Comparison of ENCODE assay signal across 30 cellular contexts in genomic region chr5:96288845-96289185, GRCh38.
DNase-seq lines count a peak whose midpoint lies in the region; ATAC-seq and TF ChIP-seq lines count a peak whose summit lies in the region.
"Had no signal": no experiment of that assay in that cellular context is flagged by ENCODE, and none has a peak within 500 bp of the region (broad histone marks: within the 10 kb centered on the region; RNA-seq: fewer than 3 reads in every experiment).

No MANE protein-coding gene starts in this region.

- peak overlapping the region; percentile 42 for H3K4me2 ChIP-seq in osteoblast (ENCODE audit: insufficient read depth, low read length)

- H3K36me3 Mint-ChIP-seq in natural killer cell treated with Interleukin-12 subunit alpha and Interleukin-12 subunit beta and Interleukin-15 and Interleukin-18, amount 100 ng/mL, for 72 hours = peaks cover 6% of the 10 kb centered on the region
- H3K36me3 Mint-ChIP-seq: activated CD8-positive, alpha-beta memory T cell treated with anti-CD3 and anti-CD28 coated beads, Interleukin-2, amount 10 ng/mL, durations not matched to agents 7 days and 5 days; immature natural killer cell; mesothelial cell of epicardium; naive thymus-derived CD4-positive, alpha-beta T cell; stimulated activated memory B cell treated with anti-CD40 and anti-IgM and Interleukin-4, amounts not matched to agents 10 μg/mL and 1 μg/mL and 100 μg/mL, for 72 hours had no signal

- peaks cover 4% of the 10 kb centered on the region for H3K9me3 Mint-ChIP-seq in natural killer cell treated with Interleukin-12 subunit alpha and Interleukin-12 subunit beta and Interleukin-15 and Interleukin-18, amount 100 ng/mL, for 72 hours
- H3K9me3 Mint-ChIP-seq: immature natural killer cell had no signal

- no peaks in the 10 kb centered on the region for H4K20me1 ChIP-seq in osteoblast (ENCODE audit: insufficient read depth, low read length)

- DNase-seq in EH (ENCODE audit: low read depth) (peak; percentile 54), RWPE1 (ENCODE audit: low spot score) (peak; percentile 48), fibroblast of gingiva (ENCODE audit: low read depth) (peak; percentile 64), osteoblast (ENCODE audit: insufficient read length, low spot score, missing footprints) (no peak), NCI-H345 treated with DMSO at 0.1 percent for 48 hours (lab: John Stamatoyannopoulos, UW; ENCODE audit: unreplicated experiment) (no peak)
- no peak for DNase-seq in activated CD4-positive, CD25-positive, alpha-beta regulatory T cell treated with anti-CD3 and anti-CD28 coated beads, Interleukin-2, amount 50 U/mL, for 72 hours
- DNase-seq in natural killer cell treated with Interleukin-12 subunit alpha and Interleukin-12 subunit beta and Interleukin-15 and Interleukin-18, amount 100 ng/mL, for 72 hours (ENCODE audit: low spot score) = no peak
- DNase-seq: activated CD4-positive, alpha-beta T cell treated with anti-CD3 and anti-CD28 coated beads, Interleukin-2, amount 50 U/mL, for 1 hour; activated CD8-positive, alpha-beta memory T cell treated with anti-CD3 and anti-CD28 coated beads, Interleukin-2, amount 10 ng/mL, durations not matched to agents 7 days and 5 days; activated naive CD4-positive, alpha-beta T cell treated with anti-CD3 and anti-CD28 coated beads, Interleukin-2, amount 50 U/mL, for 16 hours; anterior cingulate cortex; CD4-positive, alpha-beta T cell; central memory CD4-positive, alpha-beta T cell; dermis blood vessel endothelial cell; GF-D8; GOT3; hippocampal formation; immature natural killer cell; naive thymus-derived CD4-positive, alpha-beta T cell; NCI-H1092; NCI-H2029; NCI-H748 treated with DMSO at 0.1 percent for 48 hours; spleen; testis had no signal

- ATAC-seq in HG03469 (IDR thresholded peaks at IDR 0.05; ENCODE audit: unreplicated experiment) = no peak
- no peak for ATAC-seq in natural killer cell treated with Interleukin-12 subunit alpha and Interleukin-12 subunit beta and Interleukin-15 and Interleukin-18, amount 100 ng/mL, for 72 hours
- ATAC-seq: activated CD8-positive, alpha-beta memory T cell treated with anti-CD3 and anti-CD28 coated beads, Interleukin-2, amount 10 ng/mL, durations not matched to agents 7 days and 5 days; naive thymus-derived CD4-positive, alpha-beta T cell; stimulated activated memory B cell treated with anti-CD40 and anti-IgM and Interleukin-4, amounts not matched to agents 10 μg/mL and 1 μg/mL and 100 μg/mL, for 72 hours had no signal

- no peaks in the 10 kb centered on the region for H3K79me2 ChIP-seq in osteoblast (ENCODE audit: insufficient read depth, low read length)

- no peaks in the 10 kb centered on the region for H3K9me3 ChIP-seq in osteoblast (ENCODE audit: low read depth, low read length)
- H3K9me3 ChIP-seq: spleen, testis had no signal

- no peaks in the 10 kb centered on the region for H3K27me3 ChIP-seq in osteoblast (ENCODE audit: insufficient read depth, low read length)
- H3K27me3 ChIP-seq: spleen, testis had no signal

- POLR2A ChIA-PET in RWPE1 (lab: Yijun Ruan, JAX; ENCODE audit: low non-redundant PET) = no interaction called here

- H3K27me3 Mint-ChIP-seq in natural killer cell treated with Interleukin-12 subunit alpha and Interleukin-12 subunit beta and Interleukin-15 and Interleukin-18, amount 100 ng/mL, for 72 hours = peaks cover 0 to 12% of the 10 kb centered on the region in 2 donors

- TF ChIP-seq CTCF in RWPE1 (conservative IDR thresholded peaks at IDR 0.05; ENCODE audit: low read depth) (no peak), osteoblast (IDR thresholded peaks at IDR 0.05; ENCODE audit: extremely low read depth, low read depth, low read length) (no peak)

- CTCF ChIA-PET in RWPE1 (lab: Yijun Ruan, JAX) = interaction anchor here (0.7 kb wide), 1 partner anchor 34 kb away, joined by 3 read pairs; no protein-coding TSS in a partner anchor

- H3K27ac Mint-ChIP-seq in natural killer cell treated with Interleukin-12 subunit alpha and Interleukin-12 subunit beta and Interleukin-15 and Interleukin-18, amount 100 ng/mL, for 72 hours = no peak overlapping the region
- H3K27ac Mint-ChIP-seq: activated CD8-positive, alpha-beta memory T cell treated with anti-CD3 and anti-CD28 coated beads, Interleukin-2, amount 10 ng/mL, durations not matched to agents 7 days and 5 days; activated T-helper 1 cell treated with anti-CD3 and anti-CD28 coated beads, Interleukin-12 subunit alpha, Interleukin-12 subunit beta, Interleukin-2, Interleukin-4 antibody, amounts not matched to agents 30 ng/mL and 10 ng/mL and 1 ng/mL, durations not matched to agents 14 hours and 24 hours and 36 hours; CD4-positive, alpha-beta T cell; immature natural killer cell; mesothelial cell of epicardium; naive thymus-derived CD4-positive, alpha-beta T cell; stimulated activated memory B cell treated with anti-CD40 and anti-IgM and Interleukin-4, amounts not matched to agents 10 μg/mL and 1 μg/mL and 100 μg/mL, for 72 hours; T-helper 2 cell treated with Interferon-gamma antibody and Interleukin-4, amounts not matched to agents 5 μg/mL and 100 μg/mL, for 36 hours had no signal

- H3K27ac ChIP-seq in RWPE1 (no peak overlapping the region), osteoblast (ENCODE audit: low read depth, low read length) (peak overlapping the region; percentile 62)
- H3K27ac ChIP-seq: spleen, testis, VCaP had no signal

- H3K4me1 ChIP-seq in osteoblast (ENCODE audit: insufficient read depth, low read length) = peaks cover 19% of the 10 kb centered on the region
- H3K4me1 ChIP-seq: spleen, testis had no signal

- no peak overlapping the region for H3K4me3 ChIP-seq in osteoblast (ENCODE audit: insufficient read depth, low read length)
- H3K4me3 ChIP-seq: spleen, testis had no signal

- no peaks in the 10 kb centered on the region for H3K4me1 Mint-ChIP-seq in natural killer cell treated with Interleukin-12 subunit alpha and Interleukin-12 subunit beta and Interleukin-15 and Interleukin-18, amount 100 ng/mL, for 72 hours (ENCODE audit: low read depth in 2 of 2)
- H3K4me1 Mint-ChIP-seq: immature natural killer cell; naive thymus-derived CD4-positive, alpha-beta T cell; stimulated activated memory B cell treated with anti-CD40 and anti-IgM and Interleukin-4, amounts not matched to agents 10 μg/mL and 1 μg/mL and 100 μg/mL, for 72 hours had no signal

- no peak overlapping the region for H3K4me3 Mint-ChIP-seq in natural killer cell treated with Interleukin-12 subunit alpha and Interleukin-12 subunit beta and Interleukin-15 and Interleukin-18, amount 100 ng/mL, for 72 hours
- H3K4me3 Mint-ChIP-seq: activated CD8-positive, alpha-beta memory T cell treated with anti-CD3 and anti-CD28 coated beads, Interleukin-2, amount 10 ng/mL, durations not matched to agents 7 days and 5 days; activated T-helper 1 cell treated with anti-CD3 and anti-CD28 coated beads, Interleukin-12 subunit alpha, Interleukin-12 subunit beta, Interleukin-2, Interleukin-4 antibody, amounts not matched to agents 30 ng/mL and 10 ng/mL and 1 ng/mL, durations not matched to agents 14 hours and 24 hours and 36 hours; CD4-positive, alpha-beta T cell; immature natural killer cell; mesothelial cell of epicardium; naive thymus-derived CD4-positive, alpha-beta T cell; stimulated activated memory B cell treated with anti-CD40 and anti-IgM and Interleukin-4, amounts not matched to agents 10 μg/mL and 1 μg/mL and 100 μg/mL, for 72 hours; T-helper 2 cell treated with Interferon-gamma antibody and Interleukin-4, amounts not matched to agents 5 μg/mL and 100 μg/mL, for 36 hours had no signal

- no peaks in the 10 kb centered on the region for H3K36me3 ChIP-seq in osteoblast (ENCODE audit: insufficient read depth, low read length)
- H3K36me3 ChIP-seq: spleen had no signal

- no peak overlapping the region for H2AFZ ChIP-seq in osteoblast (ENCODE audit: low read length)

Comparison
In these comparisons a context has a peak if more than half of its experiments do, and no peak if none do; other contexts are left out.
1. DNase-seq: peak in EH (single experiment), RWPE1 (single experiment) and fibroblast of gingiva (single experiment); none in osteoblast (single experiment), activated CD4-positive, CD25-positive, alpha-beta regulatory T cell treated with anti-CD3 and anti-CD28 coated beads, Interleukin-2, amount 50 U/mL, for 72 hours (single experiment), natural killer cell treated with Interleukin-12 subunit alpha and Interleukin-12 subunit beta and Interleukin-15 and Interleukin-18, amount 100 ng/mL, for 72 hours (single experiment) and NCI-H345 treated with DMSO at 0.1 percent for 48 hours (single experiment).